In genomic region chr1:202586018-202586821, GRCh38 we compare ENCODE assay signal across 1 cellular context.
TF ChIP-seq lines count a peak whose summit lies in the region.

No MANE protein-coding gene starts in this region.

TF ChIP-seq in K562, 482 proteins besides CTCF, POLR2A, EP300 and RAD21 (continued from another document and continues in another):
- TF ChIP-seq NKRF (IDR thresholded peaks at IDR 0.05; ENCODE audit: borderline replicate concordance) (no peak), CUX1 (CRISPR knock-in tag; IDR thresholded peaks at IDR 0.05) (peak; percentile 56; the same call in 1 of the 2 replicates), NUFIP1 (IDR thresholded peaks at IDR 0.05; ENCODE audit: partially characterized antibody) (no peak), MEIS2 (IDR thresholded peaks at IDR 0.05; ENCODE audit: partially characterized antibody) (peak; percentile 36), THRA (IDR thresholded peaks at IDR 0.05) (no peak), TFAP4 (CRISPR knock-in tag; IDR thresholded peaks at IDR 0.05; ENCODE audit: borderline replicate concordance) (peak; percentile 72), ZNF280B (CRISPR knock-in tag; IDR thresholded peaks at IDR 0.05) (no peak), PBX2 (CRISPR knock-in tag; IDR thresholded peaks at IDR 0.05; ENCODE audit: low read depth) (no peak), PBX2 (tag; conservative IDR thresholded peaks at IDR 0.05; ENCODE audit: low read depth) (peak; percentile 25; the same call in 1 of the 2 replicates), FOXK2 (conservative IDR thresholded peaks at IDR 0.05 in 1 of 2, IDR thresholded peaks at IDR 0.05 in 1 of 2; ENCODE audit: low read depth in 2 of 2) (0 out of 4 replicates have a peak, but pooled peaks of 1 of the 2 experiments have one; percentile 25), GATA2 (CRISPR knock-in tag; IDR thresholded peaks at IDR 0.05) (peak; percentile 37; the same call in 1 of the 2 replicates), SNRNP70 (optimal IDR thresholded peaks at IDR 0.05; ENCODE audit: low read depth, low read length) (no peak), ZNF655 (CRISPR knock-in tag; IDR thresholded peaks at IDR 0.05) (no peak), NFIC (IDR thresholded peaks at IDR 0.05) (peak; percentile 96), POLR2H (tag; IDR thresholded peaks at IDR 0.05; ENCODE audit: low read depth) (no peak), GTF2A2 (tag; IDR thresholded peaks at IDR 0.05) (no peak), JUND (IDR thresholded peaks at IDR 0.05; ENCODE audit: borderline replicate concordance, low read depth, low read length) (peak; percentile 72), JUND (tag; IDR thresholded peaks at IDR 0.05; ENCODE audit: borderline replicate concordance, low read depth, low read length) (peak; percentile 86; the same call in 2 of the 3 replicates), TFE3 (CRISPR knock-in tag; IDR thresholded peaks at IDR 0.05) (no peak), XRCC4 (IDR thresholded peaks at IDR 0.05; ENCODE audit: extremely low read depth, insufficient read depth, insufficient read length) (no peak), SOX6 (IDR thresholded peaks at IDR 0.05) (peak; percentile 55; the same call in 1 of the 2 replicates), FOSL1 (tag; conservative IDR thresholded peaks at IDR 0.05) (peak; percentile 26; the same call in 1 of the 2 replicates), RREB1 (CRISPR knock-in tag; IDR thresholded peaks at IDR 0.05) (no peak), FOXA3 (CRISPR knock-in tag; conservative IDR thresholded peaks at IDR 0.05 in 1 of 2, IDR thresholded peaks at IDR 0.05 in 1 of 2) (peak in 1 of 2 experiments; percentile 42; a peak in 2 of 4 replicates), ATF3 (IDR thresholded peaks at IDR 0.05) (peak; percentile 77), ATF3 (CRISPR knock-in tag; conservative IDR thresholded peaks at IDR 0.05) (no peak), ARID1B (IDR thresholded peaks at IDR 0.05) (peak; percentile 12; the same call in 1 of the 2 replicates), NR2C1 (IDR thresholded peaks at IDR 0.05) (no peak), NR2C1 (tag; IDR thresholded peaks at IDR 0.05) (no peak), NFIX (CRISPR knock-in tag; IDR thresholded peaks at IDR 0.05; ENCODE audit: low read depth) (peak; percentile 77), KLF10 (CRISPR knock-in tag; IDR thresholded peaks at IDR 0.05) (no peak)
